ENCODE assay signal across 18 cellular contexts in the genomic region with DNA sequence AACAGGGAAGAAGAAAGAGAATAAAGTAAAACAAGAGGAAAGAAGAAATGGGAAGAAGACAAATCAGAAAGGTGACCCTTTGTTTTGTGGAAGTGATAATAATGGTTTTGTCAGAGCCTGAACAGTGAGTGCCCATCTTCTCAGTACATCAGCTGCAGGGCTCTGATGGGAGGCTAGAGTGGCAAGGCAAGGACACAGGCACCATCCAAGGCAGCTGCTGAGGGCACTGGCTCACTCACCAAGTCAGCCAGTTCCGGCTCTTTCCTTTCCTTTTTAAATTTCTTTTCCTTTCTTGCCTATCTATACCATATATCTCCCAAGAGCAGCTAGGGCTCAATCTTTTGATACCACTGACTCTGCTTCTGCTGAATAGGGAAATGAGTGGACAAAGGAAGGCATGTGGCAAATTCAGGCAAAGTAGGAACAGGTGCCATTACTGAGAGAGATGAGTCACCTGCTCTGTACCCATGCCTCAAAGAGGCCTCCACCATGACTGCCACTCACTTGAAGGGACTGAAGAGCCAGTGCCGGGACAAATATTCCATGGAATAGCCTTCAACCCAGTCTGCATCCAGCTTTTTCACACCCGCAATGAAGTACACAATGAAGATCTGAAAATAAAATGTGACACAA. TPM values are rescaled to one million over a fixed set of nuclear protein-coding genes. Genes with fewer than 3 reads are reported as not detected.
DNase-seq lines count a peak whose midpoint lies in the region; ATAC-seq and TF ChIP-seq lines count a peak whose summit lies in the region.
"Had no signal": no experiment of that assay in that cellular context is flagged by ENCODE, and none has a peak within 500 bp of the region (broad histone marks: within the 10 kb centered on the region; RNA-seq: fewer than 3 reads in every experiment).

No MANE protein-coding gene starts in this region.

- POLR2A ChIA-PET in HEK293 (lab: Yijun Ruan, JAX): interaction anchor here (12.3 kb wide), 1 partner anchor 16 kb away, joined by 106 read pairs; a partner anchor contains a TSS

- ATAC-seq in activated T-cell treated with anti-CD3 and anti-CD28 coated beads, Interleukin-2, amount 50 U/mL, for 72 hours (replicated peaks in 1 of 2): no peak
- ATAC-seq in stimulated activated effector memory CD8-positive, alpha-beta T cell treated with anti-CD3 and anti-CD28 coated beads, Interleukin-12 subunit alpha, Interleukin-12 subunit beta, amount 100 ng/mL, for 72 hours: no peak
- no peak for ATAC-seq in GM21390 (IDR thresholded peaks at IDR 0.05; ENCODE audit: unreplicated experiment)
- no peak for ATAC-seq in Right ventricle myocardium inferior
- ATAC-seq: CD8-positive, alpha-beta T cell had no signal

- peaks cover 27 to 84% of the 10 kb centered on the region in 2 experiments for H3K36me3 ChIP-seq in HEK293 (ENCODE audit: control insufficient read depth in 2 of 2, insufficient read depth in 1 of 2, low read length in 2 of 2)

- H3K36me3 Mint-ChIP-seq in activated T-cell treated with anti-CD3 and anti-CD28 coated beads, Interleukin-2, amount 50 U/mL, for 72 hours (ENCODE audit: insufficient read depth in 2 of 2): peaks cover 8 to 16% of the 10 kb centered on the region in 2 donors
- H3K36me3 Mint-ChIP-seq in endothelial cell (ENCODE audit: low read depth, unreplicated experiment): peaks cover 40% of the 10 kb centered on the region
- H3K36me3 Mint-ChIP-seq in stimulated activated effector memory CD8-positive, alpha-beta T cell treated with anti-CD3 and anti-CD28 coated beads, Interleukin-12 subunit alpha, Interleukin-12 subunit beta, amount 100 ng/mL, for 72 hours: peaks cover 90% of the 10 kb centered on the region

- no peaks in the 10 kb centered on the region for H3K9me3 ChIP-seq in HEK293 (ENCODE audit: control insufficient read depth, insufficient read depth, low read depth, low read length)
- H3K9me3 ChIP-seq: BLaER1 treated with 17β-estradiol and CSF1 and Interleukin-3, amounts not matched to agents 10 nM and 100 nM had no signal

- H3K4me3 Mint-ChIP-seq in activated T-cell treated with anti-CD3 and anti-CD28 coated beads, Interleukin-2, amount 50 U/mL, for 72 hours: no peak overlapping the region
- peak overlapping the region; percentile 29 for H3K4me3 Mint-ChIP-seq in endothelial cell (ENCODE audit: unreplicated experiment)
- no peak overlapping the region for H3K4me3 Mint-ChIP-seq in stimulated activated effector memory CD8-positive, alpha-beta T cell treated with anti-CD3 and anti-CD28 coated beads, Interleukin-12 subunit alpha, Interleukin-12 subunit beta, amount 100 ng/mL, for 72 hours
- H3K4me3 Mint-ChIP-seq: CD8-positive, alpha-beta T cell; HFFc6 had no signal

- no peak overlapping the region for H3K4me3 ChIP-seq in HEK293 (ENCODE audit: low read depth, low read length)
- H3K4me3 ChIP-seq: BLaER1 treated with 17β-estradiol and CSF1 and Interleukin-3, amounts not matched to agents 10 nM and 100 nM; PC-9 had no signal

- TF ChIP-seq CTCF in HEK293 (tag by site-specific recombination; IDR thresholded peaks at IDR 0.05) (no peak), endothelial cell (IDR thresholded peaks at IDR 0.05; ENCODE audit: unreplicated experiment) (no peak)

- H3K27ac ChIP-seq in HEK293 (ENCODE audit: extremely low read depth, low read depth, low read length): no peak overlapping the region
- H3K27ac ChIP-seq: BLaER1 treated with 17β-estradiol and CSF1 and Interleukin-3, amounts not matched to agents 10 nM and 100 nM; KMS-11; PC-9 had no signal

- no peaks in the 10 kb centered on the region for H3K27me3 Mint-ChIP-seq in activated T-cell treated with anti-CD3 and anti-CD28 coated beads, Interleukin-2, amount 50 U/mL, for 72 hours (ENCODE audit: low read depth)
- H3K27me3 Mint-ChIP-seq in endothelial cell (ENCODE audit: unreplicated experiment): peaks cover 8% of the 10 kb centered on the region

- peak overlapping the region; percentile 49 for H3K27ac Mint-ChIP-seq in activated T-cell treated with anti-CD3 and anti-CD28 coated beads, Interleukin-2, amount 50 U/mL, for 72 hours
- H3K27ac Mint-ChIP-seq in endothelial cell (ENCODE audit: unreplicated experiment): peak overlapping the region; percentile 68
- H3K27ac Mint-ChIP-seq in stimulated activated effector memory CD8-positive, alpha-beta T cell treated with anti-CD3 and anti-CD28 coated beads, Interleukin-12 subunit alpha, Interleukin-12 subunit beta, amount 100 ng/mL, for 72 hours: peak overlapping the region; percentile 8
- H3K27ac Mint-ChIP-seq: HFFc6 had no signal

- no peak for DNase-seq in activated T-cell treated with anti-CD3 and anti-CD28 coated beads, Interleukin-2, amount 50 U/mL, for 72 hours
- DNase-seq in activated T-cell treated with anti-CD3 and anti-CD28 coated beads for 4 hours: no peak
- no peak for DNase-seq in endothelial cell (ENCODE audit: low spot score)
- no peak for DNase-seq in stimulated activated effector memory CD8-positive, alpha-beta T cell treated with anti-CD3 and anti-CD28 coated beads, Interleukin-12 subunit alpha, Interleukin-12 subunit beta, amount 100 ng/mL, for 72 hours (ENCODE audit: low spot score in 2 of 2)
- DNase-seq in Right ventricle myocardium inferior (ENCODE audit: missing footprints): no peak
- DNase-seq: CD8-positive, alpha-beta T cell; DMS79 treated with DMSO at 0.1 percent for 48 hours; HFFc6; NCI-H1417 treated with DMSO at 0.1 percent for 48 hours; NCI-H2029; NCI-H345; NCI-H526; PC-9 had no signal

- H3K4me1 Mint-ChIP-seq in activated T-cell treated with anti-CD3 and anti-CD28 coated beads, Interleukin-2, amount 50 U/mL, for 72 hours (ENCODE audit: low read depth): peaks cover 21% of the 10 kb centered on the region
- H3K4me1 Mint-ChIP-seq in endothelial cell (ENCODE audit: unreplicated experiment): peaks cover 69% of the 10 kb centered on the region
- H3K4me1 Mint-ChIP-seq in stimulated activated effector memory CD8-positive, alpha-beta T cell treated with anti-CD3 and anti-CD28 coated beads, Interleukin-12 subunit alpha, Interleukin-12 subunit beta, amount 100 ng/mL, for 72 hours: peaks cover 8% of the 10 kb centered on the region

- H3K9me3 Mint-ChIP-seq in activated T-cell treated with anti-CD3 and anti-CD28 coated beads, Interleukin-2, amount 50 U/mL, for 72 hours: no peaks in the 10 kb centered on the region
- no peaks in the 10 kb centered on the region for H3K9me3 Mint-ChIP-seq in endothelial cell (ENCODE audit: unreplicated experiment)
- H3K9me3 Mint-ChIP-seq in stimulated activated effector memory CD8-positive, alpha-beta T cell treated with anti-CD3 and anti-CD28 coated beads, Interleukin-12 subunit alpha, Interleukin-12 subunit beta, amount 100 ng/mL, for 72 hours: no peaks in the 10 kb centered on the region
- H3K9me3 Mint-ChIP-seq: CD8-positive, alpha-beta T cell; HFFc6 had no signal

- intact Hi-C loops in Right ventricle myocardium inferior (cut with DNase I): no loop called here

- no peaks in the 10 kb centered on the region for H3K4me1 ChIP-seq in HEK293 (ENCODE audit: control insufficient read depth, insufficient read depth, low read length)

- CTCF ChIA-PET in HEK293 (lab: Yijun Ruan, JAX): interaction anchor here (0.6 to 9.8 kb wide), 5 partner anchors 31 to 1859 kb away, joined by 3 to 62 read pairs (median 3); no protein-coding TSS in a partner anchor

TF ChIP-seq in HEK293, 187 proteins besides CTCF, POLR2A, EP300 and RAD21:
- TF ChIP-seq KLF1 (tag by site-specific recombination; IDR thresholded peaks at IDR 0.05) (no peak), ZNF530 (tag by site-specific recombination; IDR thresholded peaks at IDR 0.05; ENCODE audit: low read depth) (peak; percentile 78; the same call in 1 of the 2 replicates), SCRT2 (tag by site-specific recombination; IDR thresholded peaks at IDR 0.05) (peak; percentile 47; the same call in 1 of the 2 replicates)

RNA-seq across cellular contexts. Expression of a gene that starts 6.2 kb away (rescaled TPM):
- 10 to 100 TPM; 17.8 to 20.3 TPM for total RNA-seq in activated T-cell treated with anti-CD3 and anti-CD28 coated beads, Interleukin-2, amount 50 U/mL, for 72 hours
- total RNA-seq in endothelial cell (ENCODE audit: unreplicated experiment): 145 TPM
- 26.9 TPM for total RNA-seq in Right ventricle myocardium inferior

RNA-seq across cellular contexts. Expression of a gene that starts 16.1 kb away (rescaled TPM):
- 100 to 1,000 TPM; 253 to 255 TPM for total RNA-seq in activated T-cell treated with anti-CD3 and anti-CD28 coated beads, Interleukin-2, amount 50 U/mL, for 72 hours
- total RNA-seq in endothelial cell (ENCODE audit: unreplicated experiment) (151 TPM), Right ventricle myocardium inferior (118 TPM)

RNA-seq across cellular contexts. Expression of a gene that starts 22.3 kb away (rescaled TPM):
- 10 to 100 TPM; 85.0 to 89.5 TPM for total RNA-seq in activated T-cell treated with anti-CD3 and anti-CD28 coated beads, Interleukin-2, amount 50 U/mL, for 72 hours
- total RNA-seq in endothelial cell (ENCODE audit: unreplicated experiment) (225 TPM), Right ventricle myocardium inferior (26.1 TPM)
- total RNA-seq: A673 had no signal

RNA-seq across cellular contexts. Expression of a gene that starts 29.1 kb away (rescaled TPM):
- 10 to 100 TPM; 73.3 to 78.9 TPM for total RNA-seq in activated T-cell treated with anti-CD3 and anti-CD28 coated beads, Interleukin-2, amount 50 U/mL, for 72 hours
- total RNA-seq in endothelial cell (ENCODE audit: unreplicated experiment): 296 TPM
- total RNA-seq in Right ventricle myocardium inferior: 62.1 TPM

RNA-seq across cellular contexts. Expression of a gene that starts 40.4 kb away (rescaled TPM):
- total RNA-seq in activated T-cell treated with anti-CD3 and anti-CD28 coated beads, Interleukin-2, amount 50 U/mL, for 72 hours: 100 to 1,000 TPM; 114 to 129 TPM
- total RNA-seq in endothelial cell (ENCODE audit: unreplicated experiment) (155 TPM), Right ventricle myocardium inferior (87.8 TPM)

Comparison
In these comparisons a context has a peak if more than half of its experiments do, and no peak if none do; other contexts are left out.
1. H3K27ac Mint-ChIP-seq: peak in every context shown above with its lines; median percentile 68 in endothelial cell; 49 in activated T-cell treated with anti-CD3 and anti-CD28 coated beads, Interleukin-2, amount 50 U/mL, for 72 hours; 8 in stimulated activated effector memory CD8-positive, alpha-beta T cell treated with anti-CD3 and anti-CD28 coated beads, Interleukin-12 subunit alpha, Interleukin-12 subunit beta, amount 100 ng/mL, for 72 hours.